In the genomic region with DNA sequence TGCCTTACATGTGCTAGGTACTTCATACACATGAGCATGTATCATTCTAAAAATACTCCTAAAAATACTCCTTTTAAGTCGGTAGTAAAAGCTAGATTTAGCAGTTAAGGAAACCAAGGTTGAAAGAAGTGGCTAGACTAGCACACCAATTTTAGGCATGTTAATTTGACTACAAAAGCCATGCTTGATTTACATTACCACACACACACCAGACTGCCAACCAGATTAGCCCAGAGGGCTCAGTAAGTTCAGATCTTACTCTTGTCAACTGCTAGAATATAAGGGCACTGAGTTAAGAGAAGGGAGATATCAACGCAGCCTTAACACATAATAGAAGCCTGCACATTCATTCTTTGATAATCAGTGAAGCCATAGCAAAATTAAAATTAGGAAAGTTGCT, we compare ENCODE assay signal across 24 cellular contexts.
"Had no signal": no experiment of that assay in that cellular context is flagged by ENCODE, and none has a peak within 500 bp of the region (broad histone marks: within the 10 kb centered on the region; RNA-seq: fewer than 3 reads in every experiment).

No MANE protein-coding gene starts in this region.

- H3K4me3 ChIP-seq: mucosa of descending colon, psoas muscle, spleen, testis, tibial nerve, upper lobe of right lung, vagina had no signal

- DNase-seq: effector CD4-positive, alpha-beta T cell; endodermal cell; erythroblast; foreskin keratinocyte; head of caudate nucleus; hypothalamus; kidney glomerular epithelial cell; mesendoderm; mucosa of descending colon; naive thymus-derived CD8-positive, alpha-beta T cell; psoas muscle; retina; spleen; stimulated activated CD4-positive, alpha-beta T cell treated with anti-CD3 and anti-CD28 coated beads, Interleukin-15, amount 100 ng/mL, for 24 hours; stimulated activated CD4-positive, alpha-beta T cell treated with anti-CD3 and anti-CD28 coated beads, Interleukin-1b, Interleukin-23, amount 100 ng/mL, for 48 hours; stimulated activated CD4-positive, alpha-beta T cell treated with anti-CD3 and anti-CD28 coated beads, Interleukin-4, amount 100 ng/mL, for 24 hours; stimulated activated naive B cell treated with anti-CD40 and anti-IgM and Interleukin-4, amounts not matched to agents 10 μg/mL and 1 μg/mL and 100 μg/mL, for 72 hours; stimulated activated naive CD8-positive, alpha-beta T cell treated with anti-CD3 and anti-CD28 coated beads, Interleukin-15, amount 100 ng/mL, for 72 hours; testis; upper lobe of right lung had no signal

- ATAC-seq: foreskin keratinocyte; mucosa of descending colon; naive thymus-derived CD8-positive, alpha-beta T cell; psoas muscle; sciatic nerve; stimulated activated naive B cell treated with anti-CD40 and anti-IgM and Interleukin-4, amounts not matched to agents 10 μg/mL and 1 μg/mL and 100 μg/mL, for 72 hours; stimulated activated naive CD8-positive, alpha-beta T cell treated with anti-CD3 and anti-CD28 coated beads, Interleukin-15, amount 100 ng/mL, for 72 hours; upper lobe of right lung had no signal

- H3K27ac ChIP-seq: foreskin keratinocyte, neutrophil, psoas muscle, spleen, testis, tibial nerve, upper lobe of right lung, vagina had no signal

- H3K9me3 ChIP-seq: mucosa of descending colon, neutrophil, psoas muscle, spleen, testis, tibial nerve, upper lobe of right lung, vagina had no signal

- H3K36me3 ChIP-seq: neutrophil, spleen, tibial nerve, upper lobe of right lung, vagina had no signal

- H3K4me1 ChIP-seq: foreskin keratinocyte, psoas muscle, spleen, testis, tibial nerve, upper lobe of right lung, vagina had no signal

- H3K27me3 ChIP-seq: foreskin keratinocyte, neutrophil, spleen, testis, tibial nerve, upper lobe of right lung, vagina had no signal
